In the genomic region with DNA sequence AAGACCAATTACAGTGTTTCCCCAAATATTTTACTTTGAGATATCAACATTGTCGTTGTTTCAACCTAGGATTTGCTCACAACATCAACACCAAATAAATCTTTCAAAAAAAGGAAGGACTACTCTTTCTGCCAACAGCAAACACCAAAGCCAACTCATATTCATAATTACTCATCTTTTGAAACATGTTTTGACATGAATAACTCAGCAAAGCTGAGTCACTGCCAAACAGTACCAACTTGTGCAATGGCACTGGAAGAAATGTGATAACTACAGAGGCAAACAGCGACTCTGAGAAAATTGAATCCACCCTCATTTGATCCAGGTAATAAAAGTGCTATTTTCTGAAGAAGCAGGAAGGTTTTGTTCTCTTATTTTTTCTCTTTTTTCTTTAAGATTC, we compare ENCODE assay signal across 10 cellular contexts.
DNase-seq lines count a peak whose midpoint lies in the region; ATAC-seq and TF ChIP-seq lines count a peak whose summit lies in the region.
"Had no signal": no experiment of that assay in that cellular context is flagged by ENCODE, and none has a peak within 500 bp of the region (broad histone marks: within the 10 kb centered on the region; RNA-seq: fewer than 3 reads in every experiment).

No MANE protein-coding gene starts in this region.

- peak overlapping the region; percentile 56 for H3K27ac ChIP-seq in DND-41 (ENCODE audit: low read length)
- H3K27ac ChIP-seq: thyroid gland had no signal

- peak overlapping the region; percentile 69 for H3K9ac ChIP-seq in DND-41 (ENCODE audit: low read depth, low read length)

- no peak for DNase-seq in DND-41
- peak; percentile 74 to 96 for DNase-seq in NOMO-1 (lab: John Stamatoyannopoulos, UW; ENCODE audit: unreplicated experiment in 2 of 2)
- DNase-seq in fibroblast of peridontal ligament (ENCODE audit: extremely low read depth): peak; percentile 49
- DNase-seq in NCI-H1092 treated with DMSO at 0.1 percent for 48 hours (lab: John Stamatoyannopoulos, UW): no peak
- no peak for DNase-seq in effector CD8-positive, alpha-beta T cell (lab: John Stamatoyannopoulos, UW)
- no peak for DNase-seq in ureter (ENCODE audit: low spot score)
- DNase-seq: kidney glomerular epithelial cell, thyroid gland had no signal

- peaks cover 54% of the 10 kb centered on the region for H3K36me3 ChIP-seq in DND-41 (ENCODE audit: insufficient read depth, low read length)
- H3K36me3 ChIP-seq: thyroid gland had no signal

- no peak for TF ChIP-seq CTCF in DND-41 (IDR thresholded peaks at IDR 0.05; ENCODE audit: borderline replicate concordance, extremely low read depth, low read length, poor library complexity, severe bottlenecking)

- H2AFZ ChIP-seq in DND-41 (ENCODE audit: low read depth, low read length): no peak overlapping the region

- no peaks in the 10 kb centered on the region for H4K20me1 ChIP-seq in DND-41 (ENCODE audit: insufficient read depth, low read length)

- H3K4me2 ChIP-seq in DND-41 (ENCODE audit: insufficient read depth, low read length): peak overlapping the region; percentile 60; the same call in 1 of the 2 replicates

- no peaks in the 10 kb centered on the region for H3K9me3 ChIP-seq in DND-41 (ENCODE audit: insufficient read depth, low read length, severe bottlenecking)
- H3K9me3 ChIP-seq: thyroid gland had no signal

- peak overlapping the region in 1 of 2 experiments; percentile 66; a peak in 1 of 4 replicates for H3K4me3 ChIP-seq in DND-41 (ENCODE audit: low read depth in 1 of 2, low read length in 2 of 2)
- H3K4me3 ChIP-seq: thyroid gland had no signal

- no peaks in the 10 kb centered on the region for H3K27me3 ChIP-seq in DND-41 (ENCODE audit: insufficient read depth, low read length, poor library complexity)
- H3K27me3 ChIP-seq: thyroid gland had no signal

- ATAC-seq in DND-41 (ENCODE audit: insufficient read depth, low read depth) (no peak), HG02798 (IDR thresholded peaks at IDR 0.05; ENCODE audit: poor library complexity, unreplicated experiment) (peak; percentile 31), GM19328 (IDR thresholded peaks at IDR 0.05; ENCODE audit: unreplicated experiment) (no peak)

- H3K79me2 ChIP-seq in DND-41 (ENCODE audit: insufficient read depth, low read length): peaks cover 100% of the 10 kb centered on the region

- peaks cover 91% of the 10 kb centered on the region for H3K4me1 ChIP-seq in DND-41 (ENCODE audit: insufficient read depth, low read length)
- H3K4me1 ChIP-seq: thyroid gland had no signal

Comparison
In these comparisons a context has a peak if more than half of its experiments do, and no peak if none do; other contexts are left out.
1. DNase-seq: peak in NOMO-1 (2 of 2) and fibroblast of peridontal ligament (single experiment); none in DND-41 (single experiment), NCI-H1092 treated with DMSO at 0.1 percent for 48 hours (single experiment), effector CD8-positive, alpha-beta T cell (single experiment) and ureter (single experiment).